Comparison of ENCODE assay signal across 11 cellular contexts in genomic region chr3:71579301-71579933, GRCh38. TPM values are rescaled to one million over a fixed set of nuclear protein-coding genes. Genes with fewer than 3 reads are reported as not detected.
DNase-seq lines count a peak whose midpoint lies in the region; TF ChIP-seq lines count a peak whose summit lies in the region.
"Had no signal": no experiment of that assay in that cellular context is flagged by ENCODE, and none has a peak within 500 bp of the region (broad histone marks: within the 10 kb centered on the region; RNA-seq: fewer than 3 reads in every experiment).

No MANE protein-coding gene starts in this region.

- DNase-seq in HFFc6 (no peak), SK-N-MC (ENCODE audit: low read depth, low spot score) (no peak), fibroblast of lung (ENCODE audit: low read depth in 2 of 2) (peak in 1 of 2 donors; percentile 37), sigmoid colon (no peak), NCI-H1048 (lab: John Stamatoyannopoulos, UW) (no peak), endothelial cell (ENCODE audit: low spot score) (no peak), NK-92 (lab: John Stamatoyannopoulos, UW; ENCODE audit: unreplicated experiment) (no peak)
- no peak for DNase-seq in activated effector memory CD4-positive, alpha-beta T cell treated with Interleukin-2 at 50 U/mL for 16 hours
- DNase-seq: activated naive CD4-positive, alpha-beta T cell; SJCRH30 had no signal

- H3K27me3 ChIP-seq in fibroblast of lung (ENCODE audit: control insufficient read depth, insufficient read depth, low read length) (no peaks in the 10 kb centered on the region), sigmoid colon (no peaks in the 10 kb centered on the region)

- peaks cover 52% of the 10 kb centered on the region for H3K4me1 Mint-ChIP-seq in HFFc6 (ENCODE audit: low read depth)
- H3K4me1 Mint-ChIP-seq in endothelial cell (ENCODE audit: unreplicated experiment): peaks cover 17% of the 10 kb centered on the region

- H3K4me3 Mint-ChIP-seq in HFFc6: peak overlapping the region; percentile 95
- H3K4me3 Mint-ChIP-seq in endothelial cell (ENCODE audit: unreplicated experiment): no peak overlapping the region

- no peaks in the 10 kb centered on the region for H3K9me3 ChIP-seq in SK-N-MC (ENCODE audit: low read depth, low read length)
- no peaks in the 10 kb centered on the region for H3K9me3 ChIP-seq in fibroblast of lung (ENCODE audit: control insufficient read depth, insufficient read depth, low read depth, low read length)
- H3K9me3 ChIP-seq in sigmoid colon: no peaks in the 10 kb centered on the region
- H3K9me3 ChIP-seq: SJCRH30 had no signal

- H2AFZ ChIP-seq in fibroblast of lung (ENCODE audit: low read length): no peak overlapping the region

- no peak for TF ChIP-seq CTCF in HFFc6 (IDR thresholded peaks at IDR 0.05)
- TF ChIP-seq CTCF in fibroblast of lung (conservative IDR thresholded peaks at IDR 0.05 in 1 of 2, IDR thresholded peaks at IDR 0.05 in 1 of 2; ENCODE audit: low read depth in 1 of 2, low read length in 2 of 2): no peak
- no peak for TF ChIP-seq CTCF in sigmoid colon (IDR thresholded peaks at IDR 0.05)
- TF ChIP-seq CTCF in endothelial cell (IDR thresholded peaks at IDR 0.05; ENCODE audit: unreplicated experiment): no peak

- no peak for TF ChIP-seq EP300 in sigmoid colon (IDR thresholded peaks at IDR 0.05)

- peak overlapping the region; percentile 84 for H3K4me3 ChIP-seq in SK-N-MC
- peak overlapping the region in 1 of 4 experiments; percentile 75 for H3K4me3 ChIP-seq in fibroblast of lung (replicated peaks in 1 of 4; ENCODE audit: control extremely low read depth in 1 of 4, insufficient read depth in 1 of 4, low read depth in 3 of 4, low read length in 4 of 4)
- H3K4me3 ChIP-seq in sigmoid colon: peak overlapping the region; percentile 16 to 96 (median 84)
- H3K4me3 ChIP-seq: SJCRH30 had no signal

- TF ChIP-seq POLR2A in sigmoid colon (IDR thresholded peaks at IDR 0.05): no peak

- no peaks in the 10 kb centered on the region for H4K20me1 ChIP-seq in fibroblast of lung (ENCODE audit: control insufficient read depth, extremely low read depth, insufficient read depth, low read length)

- peak overlapping the region; percentile 33 for H3K9ac ChIP-seq in SK-N-MC (ENCODE audit: insufficient read length)
- H3K9ac ChIP-seq in fibroblast of lung (ENCODE audit: insufficient read depth, low read length): no peak overlapping the region
- H3K9ac ChIP-seq: KMS-11 had no signal

- peak overlapping the region; percentile 75 for H3K27ac Mint-ChIP-seq in HFFc6
- no peak overlapping the region for H3K27ac Mint-ChIP-seq in endothelial cell (ENCODE audit: unreplicated experiment)

- H3K36me3 Mint-ChIP-seq in HFFc6 (ENCODE audit: low read depth): peaks cover 12% of the 10 kb centered on the region
- peaks cover 4% of the 10 kb centered on the region for H3K36me3 Mint-ChIP-seq in endothelial cell (ENCODE audit: low read depth, unreplicated experiment)

- H3K36me3 ChIP-seq in SK-N-MC (ENCODE audit: insufficient read depth, low read length) (no peaks in the 10 kb centered on the region), fibroblast of lung (ENCODE audit: control insufficient read depth, insufficient read depth, low read length) (no peaks in the 10 kb centered on the region), sigmoid colon (no peaks in the 10 kb centered on the region)
- H3K36me3 ChIP-seq: SJCRH30 had no signal

- H3K27me3 Mint-ChIP-seq in HFFc6 (ENCODE audit: insufficient read depth): no peaks in the 10 kb centered on the region; the same call in 1 of the 2 replicates
- peaks cover 3% of the 10 kb centered on the region for H3K27me3 Mint-ChIP-seq in endothelial cell (ENCODE audit: unreplicated experiment)

- H3K27ac ChIP-seq in SK-N-MC: peak overlapping the region; percentile 46; the same call in 1 of the 2 replicates
- no peak overlapping the region for H3K27ac ChIP-seq in fibroblast of lung (ENCODE audit: insufficient read depth, low read length)
- peak overlapping the region; percentile 96 to 99 (median 98) for H3K27ac ChIP-seq in sigmoid colon
- H3K27ac ChIP-seq: KMS-11, SJCRH30 had no signal

- peaks cover 2% of the 10 kb centered on the region for H3K79me2 ChIP-seq in fibroblast of lung (ENCODE audit: control insufficient read depth, insufficient read depth, low read length)

- H3K9me3 Mint-ChIP-seq in HFFc6 (no peaks in the 10 kb centered on the region), endothelial cell (ENCODE audit: unreplicated experiment) (no peaks in the 10 kb centered on the region)

- 16 to 30% methylated on average over 7 of the region's 7 CpGs for WGBS in sigmoid colon, 2 donors

- intact Hi-C loops in sigmoid colon (cut with DNase I): no loop called here

- H3K4me2 ChIP-seq in fibroblast of lung (ENCODE audit: extremely low read depth, insufficient read depth, low read length): peak overlapping the region; percentile 75
- H3K4me2 ChIP-seq: KMS-11 had no signal

- H3K4me1 ChIP-seq in fibroblast of lung (ENCODE audit: control insufficient read depth, extremely low read depth, insufficient read depth, low read length) (no peaks in the 10 kb centered on the region), sigmoid colon (peaks cover 0 to 48% (median 33%) of the 10 kb centered on the region in 4 donors)
- H3K4me1 ChIP-seq: SJCRH30 had no signal

RNA-seq across cellular contexts. Expression of gene FOXP1, which starts 4.1 kb away (rescaled TPM):
- 10 to 100 TPM; 32.2 to 59.3 (median 52.0) TPM for total RNA-seq in HFFc6 (2021; fragmentation: NEBNext Ultra II Directional; extraction: Animal tissue kit (Norgen Biotek cat#: 25700))
- total RNA-seq in fibroblast of lung (85.3 and 101 TPM in 2 replicates), sigmoid colon (100 to 1,000 TPM; 139 to 232 (median 169) TPM), endothelial cell (ENCODE audit: unreplicated experiment) (71.3 TPM)
- polyA plus RNA-seq in fibroblast of lung (70.3 and 79.9 TPM in 2 replicates), sigmoid colon (10 to 100 TPM; 13.8 to 32.9 (median 14.3) TPM)
- 45.7 and 51.0 TPM in 2 replicates for polyA plus RNA-seq in fibroblast of lung (2012)
- 122 and 145 TPM in 2 replicates for polyA minus RNA-seq in fibroblast of lung (ENCODE audit: low replicate concordance)
